Comparison of ENCODE assay signal across 8 cellular contexts in the genomic region with DNA sequence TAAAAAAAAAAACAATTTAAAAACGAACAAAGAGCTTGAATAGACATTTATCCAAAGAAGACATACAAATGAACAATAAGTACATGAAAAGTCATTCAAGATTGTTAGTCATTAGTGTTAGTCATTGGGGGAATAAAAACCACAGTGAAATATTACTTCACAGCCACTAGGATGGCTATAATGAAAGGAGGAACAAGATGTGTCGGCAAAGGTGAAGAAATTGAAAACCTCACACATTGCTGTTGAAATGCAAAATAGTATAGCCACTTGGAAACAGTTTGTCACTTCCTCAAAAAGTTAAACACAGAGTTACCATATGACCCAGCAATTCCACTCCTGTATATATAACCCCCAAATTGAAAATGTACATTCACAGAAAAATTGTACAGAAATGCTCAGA. TPM values are rescaled to one million over a fixed set of nuclear protein-coding genes. Genes with fewer than 3 reads are reported as not detected.
DNase-seq lines count a peak whose midpoint lies in the region; ATAC-seq and TF ChIP-seq lines count a peak whose summit lies in the region.

No MANE protein-coding gene starts in this region.

- intact Hi-C loops in dendritic cell treated with granulocyte-macrophage colony-stimulating factor and Interleukin-4, amounts not matched to agents 40 ng/mL and 50 ng/mL, for 4 days (cut with micrococcal nuclease): no loop called here

- DNase-seq in GM06990 (ENCODE audit: extremely low read depth, insufficient read length) (peak; percentile 28), NCI-H1105 treated with DMSO at 0.1 percent for 48 hours (lab: John Stamatoyannopoulos, UW) (no peak), endodermal cell (no peak), glutamatergic neuron (no peak)
- no peak for DNase-seq in stimulated activated naive CD4-positive, alpha-beta T cell treated with Interleukin-2 at 50 U/mL for 16 hours (lab: John Stamatoyannopoulos, UW)

- ATAC-seq in GM21447 (IDR thresholded peaks at IDR 0.05; ENCODE audit: unreplicated experiment): peak; percentile 98
- ATAC-seq in HG03571 (IDR thresholded peaks at IDR 0.05; ENCODE audit: unreplicated experiment): peak; percentile 93

- H3K4me1 Mint-ChIP-seq in dendritic cell treated with granulocyte-macrophage colony-stimulating factor and Interleukin-4, amounts not matched to agents 40 ng/mL and 50 ng/mL, for 4 days (ENCODE audit: low read depth): peaks cover 31% of the 10 kb centered on the region
- H3K4me1 Mint-ChIP-seq in endodermal cell (peaks cover 11% of the 10 kb centered on the region), glutamatergic neuron (ENCODE audit: low read depth, unreplicated experiment) (no peaks in the 10 kb centered on the region)

- H3K9me3 Mint-ChIP-seq in dendritic cell treated with granulocyte-macrophage colony-stimulating factor and Interleukin-4, amounts not matched to agents 40 ng/mL and 50 ng/mL, for 4 days: peaks cover 8% of the 10 kb centered on the region
- no peaks in the 10 kb centered on the region for H3K9me3 Mint-ChIP-seq in endodermal cell
- no peaks in the 10 kb centered on the region for H3K9me3 Mint-ChIP-seq in glutamatergic neuron (ENCODE audit: unreplicated experiment)

- no peaks in the 10 kb centered on the region for H3K27me3 ChIP-seq in GM06990 (replicated peaks; ENCODE audit: control insufficient read depth, insufficient read depth, low read length)
- H3K27me3 ChIP-seq in endodermal cell (ENCODE audit: control insufficient read depth, insufficient read depth, low read length, poor library complexity, severe bottlenecking): no peaks in the 10 kb centered on the region

- H3K4me3 ChIP-seq in GM06990 (replicated peaks; ENCODE audit: low read depth, low read length) (no peak overlapping the region), endodermal cell (ENCODE audit: low read length) (no peak overlapping the region)

- H3K27ac Mint-ChIP-seq in dendritic cell treated with granulocyte-macrophage colony-stimulating factor and Interleukin-4, amounts not matched to agents 40 ng/mL and 50 ng/mL, for 4 days: peak overlapping the region; percentile 30
- H3K27ac Mint-ChIP-seq in endodermal cell (no peak overlapping the region), glutamatergic neuron (ENCODE audit: unreplicated experiment) (no peak overlapping the region)

- H3K36me3 ChIP-seq in GM06990 (ENCODE audit: control insufficient read depth, insufficient read depth, low read length): no peaks in the 10 kb centered on the region
- no peaks in the 10 kb centered on the region for H3K36me3 ChIP-seq in endodermal cell (ENCODE audit: control insufficient read depth, insufficient read depth, low read length)

- peaks cover 5% of the 10 kb centered on the region for H3K27me3 Mint-ChIP-seq in dendritic cell treated with granulocyte-macrophage colony-stimulating factor and Interleukin-4, amounts not matched to agents 40 ng/mL and 50 ng/mL, for 4 days
- peaks cover 2% of the 10 kb centered on the region for H3K27me3 Mint-ChIP-seq in endodermal cell (ENCODE audit: insufficient read depth)
- H3K27me3 Mint-ChIP-seq in glutamatergic neuron (ENCODE audit: unreplicated experiment): no peaks in the 10 kb centered on the region

- no peak for TF ChIP-seq CTCF in GM06990 (IDR thresholded peaks at IDR 0.05; ENCODE audit: insufficient read depth, low read length, poor library complexity, severe bottlenecking)
- no peak for TF ChIP-seq CTCF in endodermal cell (conservative IDR thresholded peaks at IDR 0.05)
- no peak for TF ChIP-seq CTCF in glutamatergic neuron (IDR thresholded peaks at IDR 0.05; ENCODE audit: partially characterized antibody, unreplicated experiment)

- no peak overlapping the region for H3K9ac ChIP-seq in endodermal cell (ENCODE audit: extremely low read depth, low read length, poor library complexity, severe bottlenecking)

- no peaks in the 10 kb centered on the region for H3K4me1 ChIP-seq in endodermal cell (ENCODE audit: control insufficient read depth, insufficient read depth, low read length)

- no peak overlapping the region for H3K27ac ChIP-seq in endodermal cell (ENCODE audit: low read depth, low read length)

- 96% methylated on average over 2 of the region's 2 CpGs; no CpG with 5 or more reads in 1 of the 2 experiments for WGBS in endodermal cell (ENCODE audit: insufficient coverage in 1 of 2, insufficient read length in 1 of 2), 2 experiments

- H3K36me3 Mint-ChIP-seq in dendritic cell treated with granulocyte-macrophage colony-stimulating factor and Interleukin-4, amounts not matched to agents 40 ng/mL and 50 ng/mL, for 4 days (ENCODE audit: low read depth): no peaks in the 10 kb centered on the region
- H3K36me3 Mint-ChIP-seq in endodermal cell (ENCODE audit: low read depth) (no peaks in the 10 kb centered on the region), glutamatergic neuron (ENCODE audit: unreplicated experiment) (no peaks in the 10 kb centered on the region)

- no peaks in the 10 kb centered on the region for H3K9me3 ChIP-seq in endodermal cell (ENCODE audit: control insufficient read depth, low read length)

- no peak overlapping the region for H3K4me3 Mint-ChIP-seq in dendritic cell treated with granulocyte-macrophage colony-stimulating factor and Interleukin-4, amounts not matched to agents 40 ng/mL and 50 ng/mL, for 4 days
- H3K4me3 Mint-ChIP-seq in endodermal cell: no peak overlapping the region
- no peak overlapping the region for H3K4me3 Mint-ChIP-seq in glutamatergic neuron (ENCODE audit: unreplicated experiment)

RNA-seq across cellular contexts. Expression of a gene that starts 45.2 kb away (rescaled TPM):
- total RNA-seq in endodermal cell (10 to 100 TPM; 64.4 to 76.4 TPM), glutamatergic neuron (ENCODE audit: unreplicated experiment) (0.83 TPM)
- polyA plus RNA-seq in endodermal cell (2013, experiment 1 of 2): 21.4 TPM
- polyA plus RNA-seq in endodermal cell (2013, experiment 2 of 2): 20.1 TPM

Comparison
In these comparisons a context has a peak if more than half of its experiments do, and no peak if none do; other contexts are left out.
1. RNA of a gene that starts 45.2 kb away (total RNA-seq): 64.4 to 76.4 TPM in endodermal cell; 0.83 TPM in glutamatergic neuron (single experiment); every median in the first group is over 10 times any median in the second.